1 cellular context compared by ENCODE assay signal in the genomic region with DNA sequence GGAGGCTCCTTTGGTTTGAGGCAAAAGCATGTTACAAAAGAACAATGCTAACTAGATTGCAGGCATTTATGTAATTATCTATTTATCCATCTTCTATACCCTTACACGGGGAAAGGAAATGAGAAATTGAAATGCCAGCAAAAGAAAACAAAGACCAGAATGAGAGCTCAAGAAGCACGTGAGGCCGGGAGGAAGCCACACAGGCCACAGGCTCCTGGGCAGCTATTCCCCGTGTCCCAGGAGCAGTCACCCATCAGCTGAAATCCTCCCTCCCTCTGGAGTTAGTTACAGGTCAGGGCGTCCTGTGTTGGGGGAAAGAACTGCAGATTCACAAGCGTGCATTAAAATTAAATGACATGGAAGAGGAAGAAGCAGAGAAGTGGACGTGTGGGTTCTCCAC.
TF ChIP-seq lines count a peak whose summit lies in the region.

No MANE protein-coding gene starts in this region.

TF ChIP-seq in SK-N-SH, 30 proteins besides CTCF, POLR2A, EP300 and RAD21 (continued from another document):
- TF ChIP-seq, protein P1, sequence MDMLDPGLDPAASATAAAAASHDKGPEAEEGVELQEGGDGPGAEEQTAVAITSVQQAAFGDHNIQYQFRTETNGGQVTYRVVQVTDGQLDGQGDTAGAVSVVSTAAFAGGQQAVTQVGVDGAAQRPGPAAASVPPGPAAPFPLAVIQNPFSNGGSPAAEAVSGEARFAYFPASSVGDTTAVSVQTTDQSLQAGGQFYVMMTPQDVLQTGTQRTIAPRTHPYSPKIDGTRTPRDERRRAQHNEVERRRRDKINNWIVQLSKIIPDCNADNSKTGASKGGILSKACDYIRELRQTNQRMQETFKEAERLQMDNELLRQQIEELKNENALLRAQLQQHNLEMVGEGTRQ (IDR thresholded peaks at IDR 0.05; ENCODE audit: borderline replicate concordance, low read depth, low read length): no peak
- TF ChIP-seq MXI1 (IDR thresholded peaks at IDR 0.05; ENCODE audit: low read depth, low read length) (no peak), MEF2A (IDR thresholded peaks at IDR 0.05; ENCODE audit: borderline replicate concordance, low read depth) (no peak), GATA2 (CRISPR knock-in tag; IDR thresholded peaks at IDR 0.05) (no peak), FOSL2 (IDR thresholded peaks at IDR 0.05; ENCODE audit: borderline replicate concordance, low read depth) (no peak), NFIC (IDR thresholded peaks at IDR 0.05; ENCODE audit: borderline replicate concordance) (no peak), GABPA (IDR thresholded peaks at IDR 0.05; ENCODE audit: low read depth) (no peak), JUND (IDR thresholded peaks at IDR 0.05) (no peak), POLR2AphosphoS5 (IDR thresholded peaks at IDR 0.05; ENCODE audit: low read depth, low read length) (no peak), SIN3A (IDR thresholded peaks at IDR 0.05; ENCODE audit: borderline replicate concordance, low read depth, low read length) (no peak), NRF1 (IDR thresholded peaks at IDR 0.05; ENCODE audit: low read depth, low read length) (no peak), TEAD4 (IDR thresholded peaks at IDR 0.05; ENCODE audit: borderline replicate concordance, insufficient read depth) (no peak), YY1 (IDR thresholded peaks at IDR 0.05; ENCODE audit: low read depth) (no peak)
- TF ChIP-seq, protein P2, sequence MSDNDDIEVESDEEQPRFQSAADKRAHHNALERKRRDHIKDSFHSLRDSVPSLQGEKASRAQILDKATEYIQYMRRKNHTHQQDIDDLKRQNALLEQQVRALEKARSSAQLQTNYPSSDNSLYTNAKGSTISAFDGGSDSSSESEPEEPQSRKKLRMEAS (IDR thresholded peaks at IDR 0.05; ENCODE audit: low read depth): no peak
- TF ChIP-seq, protein P3, sequence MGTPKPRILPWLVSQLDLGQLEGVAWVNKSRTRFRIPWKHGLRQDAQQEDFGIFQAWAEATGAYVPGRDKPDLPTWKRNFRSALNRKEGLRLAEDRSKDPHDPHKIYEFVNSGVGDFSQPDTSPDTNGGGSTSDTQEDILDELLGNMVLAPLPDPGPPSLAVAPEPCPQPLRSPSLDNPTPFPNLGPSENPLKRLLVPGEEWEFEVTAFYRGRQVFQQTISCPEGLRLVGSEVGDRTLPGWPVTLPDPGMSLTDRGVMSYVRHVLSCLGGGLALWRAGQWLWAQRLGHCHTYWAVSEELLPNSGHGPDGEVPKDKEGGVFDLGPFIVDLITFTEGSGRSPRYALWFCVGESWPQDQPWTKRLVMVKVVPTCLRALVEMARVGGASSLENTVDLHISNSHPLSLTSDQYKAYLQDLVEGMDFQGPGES (IDR thresholded peaks at IDR 0.05; ENCODE audit: low read depth, low read length): no peak
